14 cellular contexts compared by ENCODE assay signal in genomic region chr4:37988670-37989069, GRCh38. TPM values are rescaled to one million over a fixed set of nuclear protein-coding genes. Genes with fewer than 3 reads are reported as not detected.
DNase-seq lines count a peak whose midpoint lies in the region; ATAC-seq and TF ChIP-seq lines count a peak whose summit lies in the region.
"Had no signal": no experiment of that assay in that cellular context is flagged by ENCODE, and none has a peak within 500 bp of the region (broad histone marks: within the 10 kb centered on the region; RNA-seq: fewer than 3 reads in every experiment).

No MANE protein-coding gene starts in this region.

- H3K36me3 Mint-ChIP-seq in chondrocyte (ENCODE audit: low read depth), result no peaks in the 10 kb centered on the region
- peaks cover 7% of the 10 kb centered on the region for H3K36me3 Mint-ChIP-seq in mesothelial cell of epicardium

- H3K4me3 Mint-ChIP-seq in chondrocyte (ENCODE audit: unreplicated experiment) (no peak overlapping the region), mesothelial cell of epicardium (no peak overlapping the region)
- H3K4me3 Mint-ChIP-seq: HFFc6 had no signal

- peaks cover 28% of the 10 kb centered on the region for H3K4me1 Mint-ChIP-seq in chondrocyte (ENCODE audit: low read depth)
- peaks cover 54% of the 10 kb centered on the region for H3K4me1 Mint-ChIP-seq in mesothelial cell of epicardium

- DNase-seq in heart right ventricle (no peak), left ventricle myocardium superior (no peak), chondrocyte (ENCODE audit: low spot score) (no peak), mesothelial cell of epicardium (ENCODE audit: low spot score in 2 of 2, unreplicated experiment in 2 of 2) (no peak), upper lobe of right lung (no peak), NCI-H2029 (lab: John Stamatoyannopoulos, UW) (no peak), NCI-H187 (lab: John Stamatoyannopoulos, UW) (no peak)
- no peak for DNase-seq in activated CD4-positive, alpha-beta T cell treated with anti-CD3 and anti-CD28 coated beads for 48 hours
- DNase-seq: HFFc6, kidney glomerular epithelial cell, NCI-H2227 treated with DMSO at 0.1 percent for 48 hours had no signal

- no peaks in the 10 kb centered on the region for H3K9me3 Mint-ChIP-seq in chondrocyte (ENCODE audit: low read depth)
- no peaks in the 10 kb centered on the region for H3K9me3 Mint-ChIP-seq in mesothelial cell of epicardium
- H3K9me3 Mint-ChIP-seq: HFFc6 had no signal

- H3K4me1 ChIP-seq in heart right ventricle, result peaks cover 3 to 90% (median 61%) of the 10 kb centered on the region in 9 donors
- peaks cover 23% of the 10 kb centered on the region for H3K4me1 ChIP-seq in upper lobe of right lung

- peak overlapping the region in 7 of 10 donors; percentile 40 to 91 (median 82) for H3K27ac ChIP-seq in heart right ventricle
- H3K27ac ChIP-seq in upper lobe of right lung, result peak overlapping the region; percentile 64

- H3K27me3 Mint-ChIP-seq in chondrocyte (ENCODE audit: low read depth) (no peaks in the 10 kb centered on the region), mesothelial cell of epicardium (ENCODE audit: low read depth) (no peaks in the 10 kb centered on the region)

- ATAC-seq in heart right ventricle (no peak), left ventricle myocardium superior (no peak), upper lobe of right lung (peak; percentile 48)

- WGBS in heart right ventricle, 2 donors, result 73 to 78% methylated on average over 5 of the region's 5 CpGs

- H3K4me3 ChIP-seq in heart right ventricle (no peak overlapping the region), upper lobe of right lung (no peak overlapping the region)
- H3K4me3 ChIP-seq: skin epidermis had no signal

- TF ChIP-seq CTCF in heart right ventricle (IDR thresholded peaks at IDR 0.05) (no peak), chondrocyte (IDR thresholded peaks at IDR 0.05) (no peak), mesothelial cell of epicardium (IDR thresholded peaks at IDR 0.05; ENCODE audit: unreplicated experiment) (no peak), upper lobe of right lung (IDR thresholded peaks at IDR 0.05) (no peak)

- no peaks in the 10 kb centered on the region for H3K9me3 ChIP-seq in heart right ventricle
- no peaks in the 10 kb centered on the region for H3K9me3 ChIP-seq in upper lobe of right lung

- H3K27ac Mint-ChIP-seq in chondrocyte (ENCODE audit: unreplicated experiment) (peak overlapping the region; percentile 2), mesothelial cell of epicardium (peak overlapping the region; percentile 88)
- H3K27ac Mint-ChIP-seq: HFFc6 had no signal

- intact Hi-C loops in heart right ventricle (cut with DNase I), result loop anchor here in 2 of 10 donors (10.0 kb wide), 3 partner anchors 46 to 154 kb away; partner anchors contain the start of gene TBC1D1 (in 1 of the 2)
- intact Hi-C loops in left ventricle myocardium superior (cut with micrococcal nuclease), result no loop called here
- intact Hi-C loops in upper lobe of right lung (cut with DNase I), result no loop called here

- H3K27me3 ChIP-seq in heart right ventricle (no peaks in the 10 kb centered on the region), upper lobe of right lung (no peaks in the 10 kb centered on the region)

- H3K36me3 ChIP-seq in heart right ventricle (no peaks in the 10 kb centered on the region), upper lobe of right lung (no peaks in the 10 kb centered on the region)

RNA-seq across cellular contexts. Expression of gene PTTG2, which starts 28.5 kb away (rescaled TPM):
- 1 to 10 TPM in 1 of 10 donors, under 1 TPM in 7, not detected in 2; 0.55 to 1.0 (median 0.87) TPM for total RNA-seq in heart right ventricle
- 1 to 10 TPM; 1.2 to 1.6 TPM for polyA plus RNA-seq in heart right ventricle
- total RNA-seq in left ventricle myocardium superior, result 1.0 TPM
- 0.45 TPM in 1 of 3 replicates, not detected in the others for total RNA-seq in chondrocyte
- total RNA-seq in mesothelial cell of epicardium, result not detected in 3 replicates
- 0.84 TPM for total RNA-seq in upper lobe of right lung
- total RNA-seq: A673, HFFc6, HT-29 had no signal
